In genomic region chr5:10420926-10421325, GRCh38 we compare ENCODE assay signal across 14 cellular contexts. TPM values are rescaled to one million over a fixed set of nuclear protein-coding genes. Genes with fewer than 3 reads are reported as not detected.
DNase-seq lines count a peak whose midpoint lies in the region; ATAC-seq, FAIRE-seq and TF ChIP-seq lines count a peak whose summit lies in the region.
"Had no signal": no experiment of that assay in that cellular context is flagged by ENCODE, and none has a peak within 500 bp of the region (broad histone marks: within the 10 kb centered on the region; RNA-seq: fewer than 3 reads in every experiment).

No MANE protein-coding gene starts in this region.

- H3K27ac ChIP-seq in psoas muscle: peak overlapping the region; percentile 14
- H3K27ac ChIP-seq: KMS-11 had no signal

- H3K4me3 ChIP-seq in choroid plexus epithelial cell (ENCODE audit: low read depth, low read length) (no peak overlapping the region), psoas muscle (no peak overlapping the region)
- H3K4me3 ChIP-seq: upper lobe of right lung had no signal

- no peaks in the 10 kb centered on the region for H3K9me3 Mint-ChIP-seq in activated CD4-positive, alpha-beta T cell treated with anti-CD3 and anti-CD28 coated beads for 36 hours (ENCODE audit: low read depth)
- H3K9me3 Mint-ChIP-seq in activated CD4-positive, alpha-beta T cell treated with anti-CD3 and anti-CD28 coated beads, Interleukin-2, amount 10 ng/mL, durations not matched to agents 24 days and 14 days: no peaks in the 10 kb centered on the region
- H3K9me3 Mint-ChIP-seq in activated CD4-positive, alpha-beta T cell treated with anti-CD3 and anti-CD28 coated beads, Interleukin-2, amount 10 ng/mL, durations not matched to agents 7 days and 5 days: no peaks in the 10 kb centered on the region

- peaks cover 78% of the 10 kb centered on the region for H3K36me3 Mint-ChIP-seq in activated CD4-positive, alpha-beta T cell treated with anti-CD3 and anti-CD28 coated beads for 36 hours (ENCODE audit: low read depth)
- H3K36me3 Mint-ChIP-seq in activated CD4-positive, alpha-beta T cell treated with anti-CD3 and anti-CD28 coated beads, Interleukin-2, amount 10 ng/mL, durations not matched to agents 24 days and 14 days (ENCODE audit: low read depth): peaks cover 79% of the 10 kb centered on the region
- peaks cover 68% of the 10 kb centered on the region for H3K36me3 Mint-ChIP-seq in activated CD4-positive, alpha-beta T cell treated with anti-CD3 and anti-CD28 coated beads, Interleukin-2, amount 10 ng/mL, durations not matched to agents 7 days and 5 days (ENCODE audit: low read depth)

- intact Hi-C loops in activated CD4-positive, alpha-beta T cell treated with anti-CD3 and anti-CD28 coated beads for 36 hours (cut with DNase I, micrococcal nuclease): loop anchor here in 1 of 2 experiments (5.0 kb wide), 1 partner anchor 159 kb away; no protein-coding TSS in a partner anchor
- intact Hi-C loops in activated CD4-positive, alpha-beta T cell treated with anti-CD3 and anti-CD28 coated beads, Interleukin-2, amount 10 ng/mL, durations not matched to agents 24 days and 14 days (cut with micrococcal nuclease): no loop called here
- intact Hi-C loops in psoas muscle (cut with DNase I): loop anchor here (5.0 to 10.0 kb wide), 2 partner anchors 139 to 166 kb away; partner anchors contain the start of gene CCT5 (in 1 of the 2)

- ATAC-seq in activated CD4-positive, alpha-beta T cell treated with anti-CD3 and anti-CD28 coated beads for 36 hours: peak; percentile 35
- ATAC-seq in psoas muscle (no peak), HG03439 (IDR thresholded peaks at IDR 0.05; ENCODE audit: unreplicated experiment) (no peak)

- no peak overlapping the region for H3K4me3 Mint-ChIP-seq in activated CD4-positive, alpha-beta T cell treated with anti-CD3 and anti-CD28 coated beads for 36 hours
- H3K4me3 Mint-ChIP-seq in activated CD4-positive, alpha-beta T cell treated with anti-CD3 and anti-CD28 coated beads, Interleukin-2, amount 10 ng/mL, durations not matched to agents 24 days and 14 days: no peak overlapping the region
- H3K4me3 Mint-ChIP-seq in activated CD4-positive, alpha-beta T cell treated with anti-CD3 and anti-CD28 coated beads, Interleukin-2, amount 10 ng/mL, durations not matched to agents 7 days and 5 days: no peak overlapping the region

- no peak overlapping the region for H3K27ac Mint-ChIP-seq in activated CD4-positive, alpha-beta T cell treated with anti-CD3 and anti-CD28 coated beads for 36 hours
- H3K27ac Mint-ChIP-seq in activated CD4-positive, alpha-beta T cell treated with anti-CD3 and anti-CD28 coated beads, Interleukin-2, amount 10 ng/mL, durations not matched to agents 24 days and 14 days: no peak overlapping the region
- H3K27ac Mint-ChIP-seq in activated CD4-positive, alpha-beta T cell treated with anti-CD3 and anti-CD28 coated beads, Interleukin-2, amount 10 ng/mL, durations not matched to agents 7 days and 5 days: no peak overlapping the region

- H3K36me3 ChIP-seq in psoas muscle (ENCODE audit: insufficient read depth in 1 of 2, low read depth in 1 of 2): peaks cover 16 to 100% of the 10 kb centered on the region in 2 donors

- H3K4me1 Mint-ChIP-seq in activated CD4-positive, alpha-beta T cell treated with anti-CD3 and anti-CD28 coated beads for 36 hours: peaks cover 53% of the 10 kb centered on the region
- H3K4me1 Mint-ChIP-seq in activated CD4-positive, alpha-beta T cell treated with anti-CD3 and anti-CD28 coated beads, Interleukin-2, amount 10 ng/mL, durations not matched to agents 24 days and 14 days: peaks cover 23% of the 10 kb centered on the region
- H3K4me1 Mint-ChIP-seq in activated CD4-positive, alpha-beta T cell treated with anti-CD3 and anti-CD28 coated beads, Interleukin-2, amount 10 ng/mL, durations not matched to agents 7 days and 5 days: peaks cover 32% of the 10 kb centered on the region

- no peaks in the 10 kb centered on the region for H3K9me3 ChIP-seq in psoas muscle
- H3K9me3 ChIP-seq: upper lobe of right lung had no signal

- FAIRE-seq in urothelium cell line (lab: Jason Lieb, UNC): no peak
- FAIRE-seq: TTC549 had no signal

- H3K4me1 ChIP-seq in psoas muscle: peaks cover 6% of the 10 kb centered on the region

- DNase-seq in activated CD4-positive, alpha-beta T cell treated with anti-CD3 and anti-CD28 coated beads for 36 hours: no peak
- DNase-seq in activated CD4-positive, alpha-beta T cell treated with anti-CD3 and anti-CD28 coated beads, Interleukin-2, amount 10 ng/mL, durations not matched to agents 24 days and 14 days: no peak
- DNase-seq in NCI-H460 (ENCODE audit: extremely low read depth, low read depth) (peak; percentile 26), choroid plexus epithelial cell (ENCODE audit: low read depth) (peak; percentile 46), psoas muscle (no peak), urothelium cell line (ENCODE audit: low spot score) (no peak)
- DNase-seq in activated CD4-positive, alpha-beta T cell treated with anti-CD3 and anti-CD28 coated beads, Interleukin-2, amount 10 ng/mL, durations not matched to agents 7 days and 5 days: no peak
- DNase-seq: islet precursor cell, NCI-H2171 treated with DMSO at 0.1 percent for 48 hours, upper lobe of right lung had no signal

- H3K27me3 Mint-ChIP-seq in activated CD4-positive, alpha-beta T cell treated with anti-CD3 and anti-CD28 coated beads for 36 hours: no peaks in the 10 kb centered on the region
- no peaks in the 10 kb centered on the region for H3K27me3 Mint-ChIP-seq in activated CD4-positive, alpha-beta T cell treated with anti-CD3 and anti-CD28 coated beads, Interleukin-2, amount 10 ng/mL, durations not matched to agents 24 days and 14 days
- no peaks in the 10 kb centered on the region for H3K27me3 Mint-ChIP-seq in activated CD4-positive, alpha-beta T cell treated with anti-CD3 and anti-CD28 coated beads, Interleukin-2, amount 10 ng/mL, durations not matched to agents 7 days and 5 days

- TF ChIP-seq CTCF in choroid plexus epithelial cell (conservative IDR thresholded peaks at IDR 0.05; ENCODE audit: low read depth, low read length) (no peak), psoas muscle (IDR thresholded peaks at IDR 0.05) (no peak)

- POLR2A ChIA-PET in activated CD4-positive, alpha-beta T cell treated with anti-CD3 and anti-CD28 coated beads for 36 hours (lab: Charles Lee): no interaction called here
- POLR2A ChIA-PET in activated CD4-positive, alpha-beta T cell treated with anti-CD3 and anti-CD28 coated beads, Interleukin-2, amount 10 ng/mL, durations not matched to agents 7 days and 5 days (lab: Charles Lee): no interaction called here

- H3K27me3 ChIP-seq in psoas muscle (ENCODE audit: insufficient read depth in 3 of 3, low read length in 2 of 3): no peaks in the 10 kb centered on the region
- H3K27me3 ChIP-seq: upper lobe of right lung had no signal

- CTCF ChIA-PET in activated CD4-positive, alpha-beta T cell treated with anti-CD3 and anti-CD28 coated beads for 36 hours (lab: Charles Lee): interaction anchor here (0.7 to 4.9 kb wide), 4 partner anchors 21 to 138 kb away, joined by 3 to 36 read pairs (median 4); partner anchors contain the start of gene ROPN1L
- CTCF ChIA-PET in activated CD4-positive, alpha-beta T cell treated with anti-CD3 and anti-CD28 coated beads, Interleukin-2, amount 10 ng/mL, durations not matched to agents 7 days and 5 days (lab: Charles Lee): no interaction called here

RNA-seq across cellular contexts. Expression of gene ROPN1L, which starts 20.8 kb away (rescaled TPM):
- total RNA-seq in activated CD4-positive, alpha-beta T cell treated with anti-CD3 and anti-CD28 coated beads for 36 hours: under 1 TPM in 1 of 2 experiments, not detected in 1; 0.28 TPM
- not detected in 2 replicates for total RNA-seq in activated CD4-positive, alpha-beta T cell treated with anti-CD3 and anti-CD28 coated beads, Interleukin-2, amount 10 ng/mL, durations not matched to agents 24 days and 14 days
- 0.35 and 0.49 TPM in 2 replicates for total RNA-seq in NCI-H460 (2014; rRNA removed; shearing (Covaris generic))
- polyA plus RNA-seq in NCI-H460 (2014; cell fraction: nucleus; rRNA removed): not detected in 2 replicates
- total RNA-seq in psoas muscle: under 1 TPM in 1 of 4 donors, not detected in 3; 0.25 TPM
- under 1 TPM in 2 of 3 donors, not detected in 1; 0.16 to 0.38 TPM for polyA plus RNA-seq in psoas muscle
- 1 to 10 TPM; 3.1 to 4.1 TPM for total RNA-seq in activated CD4-positive, alpha-beta T cell treated with anti-CD3 and anti-CD28 coated beads, Interleukin-2, amount 10 ng/mL, durations not matched to agents 7 days and 5 days
- total RNA-seq: skeletal muscle tissue had no signal

Comparison
In these comparisons a context has a peak if more than half of its experiments do, and no peak if none do; other contexts are left out.
1. DNase-seq: peak in NCI-H460 (single experiment) and choroid plexus epithelial cell (single experiment); none in activated CD4-positive, alpha-beta T cell treated with anti-CD3 and anti-CD28 coated beads for 36 hours (single experiment), activated CD4-positive, alpha-beta T cell treated with anti-CD3 and anti-CD28 coated beads, Interleukin-2, amount 10 ng/mL, durations not matched to agents 24 days and 14 days (single experiment), psoas muscle (0 of 2), urothelium cell line (single experiment) and activated CD4-positive, alpha-beta T cell treated with anti-CD3 and anti-CD28 coated beads, Interleukin-2, amount 10 ng/mL, durations not matched to agents 7 days and 5 days (single experiment).